8 cellular contexts compared by ENCODE assay signal in the genomic region with DNA sequence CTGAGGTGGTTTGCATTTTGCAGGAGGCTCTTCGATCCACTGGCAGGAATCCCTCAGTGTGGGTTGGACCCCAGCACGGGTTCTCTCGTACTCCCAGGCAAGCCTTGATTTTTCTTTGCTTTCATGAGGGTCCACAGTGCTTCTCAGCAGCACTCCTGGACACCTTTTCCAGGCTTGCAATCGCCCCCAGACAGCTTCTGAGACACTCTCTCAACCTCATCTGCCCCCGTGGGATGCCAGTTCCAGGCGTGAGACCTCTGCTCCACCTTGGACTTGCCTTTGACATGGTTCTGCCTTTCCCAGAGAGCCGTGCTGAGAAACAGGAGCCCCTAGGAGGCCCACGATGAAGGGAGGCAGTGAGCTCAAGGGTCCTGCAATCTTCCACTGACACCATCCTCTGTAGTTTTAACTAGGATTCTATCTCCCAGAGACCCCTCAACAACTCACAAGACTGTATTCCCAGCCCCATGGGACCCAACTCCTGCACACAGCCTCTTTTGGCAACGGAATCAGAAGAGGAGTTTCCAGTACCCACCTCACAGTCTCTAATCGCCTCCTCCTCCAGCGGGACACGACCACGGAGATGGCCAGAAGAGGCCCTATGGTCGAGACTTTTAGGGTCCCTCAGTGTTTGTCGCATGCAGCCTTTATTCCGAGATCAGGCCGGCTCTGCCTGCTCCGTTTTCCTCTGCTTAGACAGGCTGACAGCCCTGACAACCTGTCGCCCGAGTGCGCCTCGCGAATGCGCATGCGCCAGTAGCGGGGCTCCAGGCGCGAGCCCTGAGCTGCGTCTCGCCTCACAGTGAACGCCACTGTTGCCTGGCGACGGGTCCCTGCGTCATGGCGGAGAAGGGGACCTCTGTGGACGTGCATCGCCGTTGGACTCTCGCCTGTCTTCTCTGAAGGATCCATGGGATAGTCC. TPM values are rescaled to one million over a fixed set of nuclear protein-coding genes. Genes with fewer than 3 reads are reported as not detected.
DNase-seq lines count a peak whose midpoint lies in the region; ATAC-seq and TF ChIP-seq lines count a peak whose summit lies in the region.

No MANE protein-coding gene starts in this region.

- H3K27me3 ChIP-seq in DOHH2 (ENCODE audit: control insufficient read depth, low read length) (no peaks in the 10 kb centered on the region), stomach smooth muscle (ENCODE audit: control insufficient read depth in 1 of 2, insufficient read depth in 2 of 2, low read length in 2 of 2) (peaks cover 0 to 2% of the 10 kb centered on the region in 2 donors)

- no peaks in the 10 kb centered on the region for H3K27me3 Mint-ChIP-seq in activated T-helper 1 cell treated with anti-CD3 and anti-CD28 coated beads, Interleukin-12 subunit alpha, Interleukin-12 subunit beta, Interleukin-2, Interleukin-4 antibody, amounts not matched to agents 30 ng/mL and 10 ng/mL and 1 ng/mL, durations not matched to agents 14 hours and 24 hours and 36 hours (ENCODE audit: insufficient read depth)

- no peak overlapping the region for H3K27ac Mint-ChIP-seq in activated T-helper 1 cell treated with anti-CD3 and anti-CD28 coated beads, Interleukin-12 subunit alpha, Interleukin-12 subunit beta, Interleukin-2, Interleukin-4 antibody, amounts not matched to agents 30 ng/mL and 10 ng/mL and 1 ng/mL, durations not matched to agents 14 hours and 24 hours and 36 hours

- peak overlapping the region; percentile 5; the same call in 1 of the 2 replicates for H3K4me2 ChIP-seq in DOHH2 (ENCODE audit: low read length)

- no peak overlapping the region for H3K27ac ChIP-seq in DOHH2 (ENCODE audit: low read depth, low read length)
- H3K27ac ChIP-seq in stomach smooth muscle (ENCODE audit: low read length) = no peak overlapping the region

- H3K4me1 ChIP-seq in DOHH2 (ENCODE audit: control insufficient read depth, low read length) (no peaks in the 10 kb centered on the region), stomach smooth muscle (ENCODE audit: control insufficient read depth, insufficient read depth, low read length) (peaks cover 22% of the 10 kb centered on the region)

- H3K79me2 ChIP-seq in DOHH2 (ENCODE audit: control insufficient read depth, low read length) = no peaks in the 10 kb centered on the region

- H3K4me3 ChIP-seq in DOHH2 (ENCODE audit: low read length) = no peak overlapping the region
- H3K4me3 ChIP-seq in stomach smooth muscle (ENCODE audit: low read length in 2 of 2) = peak overlapping the region; percentile 78

- H3K36me3 ChIP-seq in DOHH2 (ENCODE audit: control insufficient read depth, low read length) = no peaks in the 10 kb centered on the region
- no peaks in the 10 kb centered on the region for H3K36me3 ChIP-seq in stomach smooth muscle (ENCODE audit: control insufficient read depth in 2 of 2, insufficient read depth in 2 of 2, low read length in 2 of 2)

- TF ChIP-seq CTCF in DOHH2 (IDR thresholded peaks at IDR 0.05; ENCODE audit: low read depth, low read length, poor library complexity, severe bottlenecking) = no peak

- no peaks in the 10 kb centered on the region for H3K4me1 Mint-ChIP-seq in activated T-helper 1 cell treated with anti-CD3 and anti-CD28 coated beads, Interleukin-12 subunit alpha, Interleukin-12 subunit beta, Interleukin-2, Interleukin-4 antibody, amounts not matched to agents 30 ng/mL and 10 ng/mL and 1 ng/mL, durations not matched to agents 14 hours and 24 hours and 36 hours (ENCODE audit: low read depth)

- H3K9me3 ChIP-seq in DOHH2 (ENCODE audit: control insufficient read depth, insufficient read depth, low read length) (peaks cover 39% of the 10 kb centered on the region; the same call in 1 of the 2 replicates), stomach smooth muscle (ENCODE audit: control insufficient read depth in 2 of 2, low read length in 2 of 2) (no peaks in the 10 kb centered on the region)

- H3F3A ChIP-seq in DOHH2 (ENCODE audit: control insufficient read depth, insufficient read depth) = no peaks in the 10 kb centered on the region

- intact Hi-C loops in activated T-helper 1 cell treated with anti-CD3 and anti-CD28 coated beads, Interleukin-12 subunit alpha, Interleukin-12 subunit beta, Interleukin-2, Interleukin-4 antibody, amounts not matched to agents 30 ng/mL and 10 ng/mL and 1 ng/mL, durations not matched to agents 14 hours and 24 hours and 36 hours (cut with micrococcal nuclease) = no loop called here
- intact Hi-C loops in Right ventricle myocardium inferior (cut with DNase I) = no loop called here

- DNase-seq in NCI-H82 (lab: John Stamatoyannopoulos, UW) (peak; percentile 85), Right ventricle myocardium inferior (ENCODE audit: missing footprints) (no peak), occipital lobe (lab: John Stamatoyannopoulos, UW) (peak; percentile 76), NAMALWA (ENCODE audit: low spot score) (no peak)
- peak; percentile 31 for DNase-seq in activated T-helper 1 cell treated with anti-CD3 and anti-CD28 coated beads, Interleukin-12 subunit alpha, Interleukin-12 subunit beta, Interleukin-2, Interleukin-4 antibody, amounts not matched to agents 30 ng/mL and 10 ng/mL and 1 ng/mL, durations not matched to agents 14 hours and 24 hours and 36 hours (ENCODE audit: low spot score)

- H3K9me2 ChIP-seq in DOHH2 (replicated peaks; ENCODE audit: control insufficient read depth, low read length) = no peaks in the 10 kb centered on the region

- peaks cover 2% of the 10 kb centered on the region for H3K36me3 Mint-ChIP-seq in activated T-helper 1 cell treated with anti-CD3 and anti-CD28 coated beads, Interleukin-12 subunit alpha, Interleukin-12 subunit beta, Interleukin-2, Interleukin-4 antibody, amounts not matched to agents 30 ng/mL and 10 ng/mL and 1 ng/mL, durations not matched to agents 14 hours and 24 hours and 36 hours (ENCODE audit: low read depth)

- H3K4me3 Mint-ChIP-seq in activated T-helper 1 cell treated with anti-CD3 and anti-CD28 coated beads, Interleukin-12 subunit alpha, Interleukin-12 subunit beta, Interleukin-2, Interleukin-4 antibody, amounts not matched to agents 30 ng/mL and 10 ng/mL and 1 ng/mL, durations not matched to agents 14 hours and 24 hours and 36 hours = peak overlapping the region; percentile 42

- ATAC-seq in Right ventricle myocardium inferior (peak; percentile 72), GM21717 (IDR thresholded peaks at IDR 0.05; ENCODE audit: unreplicated experiment) (no peak)

- H4K20me1 ChIP-seq in DOHH2 (ENCODE audit: control insufficient read depth, insufficient read depth, low read depth, low read length) = no peaks in the 10 kb centered on the region

- H3K9ac ChIP-seq in stomach smooth muscle (ENCODE audit: low read length in 2 of 2) = peak overlapping the region; percentile 64 to 71

- H3K9me3 Mint-ChIP-seq in activated T-helper 1 cell treated with anti-CD3 and anti-CD28 coated beads, Interleukin-12 subunit alpha, Interleukin-12 subunit beta, Interleukin-2, Interleukin-4 antibody, amounts not matched to agents 30 ng/mL and 10 ng/mL and 1 ng/mL, durations not matched to agents 14 hours and 24 hours and 36 hours = peaks cover 37% of the 10 kb centered on the region

RNA-seq across cellular contexts. Expression of a gene that starts 26.0 kb away (rescaled TPM):
- 8.5 and 9.3 TPM in 2 replicates for total RNA-seq in activated T-helper 1 cell treated with anti-CD3 and anti-CD28 coated beads, Interleukin-12 subunit alpha, Interleukin-12 subunit beta, Interleukin-2, Interleukin-4 antibody, amounts not matched to agents 30 ng/mL and 10 ng/mL and 1 ng/mL, durations not matched to agents 14 hours and 24 hours and 36 hours
- 1.5 TPM for total RNA-seq in Right ventricle myocardium inferior
- 43.8 TPM for total RNA-seq in occipital lobe

Comparison
In these comparisons a context has a peak if more than half of its experiments do, and no peak if none do; other contexts are left out.
1. DNase-seq: peak in NCI-H82 (single experiment), activated T-helper 1 cell treated with anti-CD3 and anti-CD28 coated beads, Interleukin-12 subunit alpha, Interleukin-12 subunit beta, Interleukin-2, Interleukin-4 antibody, amounts not matched to agents 30 ng/mL and 10 ng/mL and 1 ng/mL, durations not matched to agents 14 hours and 24 hours and 36 hours (single experiment) and occipital lobe (single experiment); none in Right ventricle myocardium inferior (single experiment) and NAMALWA (single experiment).